In the genomic region with DNA sequence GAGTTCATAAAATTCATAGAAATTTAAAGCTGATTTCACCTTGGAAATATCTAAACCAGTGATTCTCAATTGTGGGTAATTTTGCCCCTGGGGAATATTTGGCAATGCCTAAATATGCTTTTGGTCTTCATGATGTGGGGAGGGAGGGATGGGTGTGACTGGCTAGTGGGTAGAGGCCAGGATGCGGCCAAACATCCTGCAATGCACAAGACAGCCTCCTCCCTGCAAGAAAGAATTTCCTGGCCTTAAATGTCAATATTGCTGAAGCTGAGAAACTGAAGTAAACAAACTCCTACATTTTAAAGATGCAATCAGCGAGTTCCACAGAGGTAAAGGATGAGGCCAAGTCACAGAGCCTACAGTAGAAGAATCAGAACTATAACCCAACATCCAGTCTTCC, we compare ENCODE assay signal across 24 cellular contexts.
"Had no signal": no experiment of that assay in that cellular context is flagged by ENCODE, and none has a peak within 500 bp of the region (broad histone marks: within the 10 kb centered on the region; RNA-seq: fewer than 3 reads in every experiment).

No MANE protein-coding gene starts in this region.

- H3K27ac ChIP-seq: body of pancreas, cardiac muscle cell, hepatocyte, left lung, parathyroid adenoma, upper lobe of right lung had no signal

- H3K9me3 Mint-ChIP-seq: activated CD4-positive, alpha-beta memory T cell treated with anti-CD3 and anti-CD28 coated beads, Interleukin-2, amount 10 ng/mL, durations not matched to agents 7 days and 5 days; activated CD4-positive, alpha-beta T cell treated with anti-CD3 and anti-CD28 coated beads, Interleukin-2, amount 10 ng/mL, durations not matched to agents 24 days and 14 days; activated naive CD4-positive, alpha-beta T cell treated with anti-CD3 and anti-CD28 coated beads, Interleukin-2, amount 10 ng/mL, durations not matched to agents 7 days and 5 days; activated T-cell treated with anti-CD3 and anti-CD28 coated beads, Interleukin-2, amount 50 U/mL, for 72 hours; nephron progenitor cell; T-helper 1 cell treated with Interleukin-12 subunit alpha and Interleukin-12 subunit beta and Interleukin-4 antibody, amounts not matched to agents 30 μg/mL and 1 μg/mL, for 36 hours had no signal

- H2AFZ ChIP-seq: hepatocyte, parathyroid adenoma had no signal

- H3K4me1 Mint-ChIP-seq: activated CD4-positive, alpha-beta memory T cell treated with anti-CD3 and anti-CD28 coated beads, Interleukin-2, amount 10 ng/mL, durations not matched to agents 7 days and 5 days; activated CD4-positive, alpha-beta T cell treated with anti-CD3 and anti-CD28 coated beads, Interleukin-2, amount 10 ng/mL, durations not matched to agents 24 days and 14 days; activated naive CD4-positive, alpha-beta T cell treated with anti-CD3 and anti-CD28 coated beads, Interleukin-2, amount 10 ng/mL, durations not matched to agents 7 days and 5 days; immature natural killer cell had no signal

- H3K27me3 ChIP-seq: body of pancreas, cardiac muscle cell, hepatocyte, left lung, upper lobe of right lung had no signal

- H3K4me2 ChIP-seq: hepatocyte had no signal

- H3K27ac Mint-ChIP-seq: activated CD4-positive, alpha-beta memory T cell treated with anti-CD3 and anti-CD28 coated beads, Interleukin-2, amount 10 ng/mL, durations not matched to agents 7 days and 5 days; activated CD4-positive, alpha-beta T cell treated with anti-CD3 and anti-CD28 coated beads, Interleukin-2, amount 10 ng/mL, durations not matched to agents 24 days and 14 days; activated naive CD4-positive, alpha-beta T cell treated with anti-CD3 and anti-CD28 coated beads, Interleukin-2, amount 10 ng/mL, durations not matched to agents 7 days and 5 days; activated T-cell treated with anti-CD3 and anti-CD28 coated beads, Interleukin-2, amount 50 U/mL, for 72 hours; immature natural killer cell; T-helper 1 cell treated with Interleukin-12 subunit alpha and Interleukin-12 subunit beta and Interleukin-4 antibody, amounts not matched to agents 30 μg/mL and 1 μg/mL, for 36 hours had no signal

- H3K4me1 ChIP-seq: body of pancreas, left lung, parathyroid adenoma, upper lobe of right lung had no signal

- H3K4me3 ChIP-seq: body of pancreas, cardiac muscle cell, hepatocyte, left lung, upper lobe of right lung had no signal

- H3K4me3 Mint-ChIP-seq: activated CD4-positive, alpha-beta memory T cell treated with anti-CD3 and anti-CD28 coated beads, Interleukin-2, amount 10 ng/mL, durations not matched to agents 7 days and 5 days; activated CD4-positive, alpha-beta T cell treated with anti-CD3 and anti-CD28 coated beads, Interleukin-2, amount 10 ng/mL, durations not matched to agents 24 days and 14 days; activated naive CD4-positive, alpha-beta T cell treated with anti-CD3 and anti-CD28 coated beads, Interleukin-2, amount 10 ng/mL, durations not matched to agents 7 days and 5 days; activated T-cell treated with anti-CD3 and anti-CD28 coated beads, Interleukin-2, amount 50 U/mL, for 72 hours; immature natural killer cell; nephron progenitor cell; T-helper 1 cell treated with Interleukin-12 subunit alpha and Interleukin-12 subunit beta and Interleukin-4 antibody, amounts not matched to agents 30 μg/mL and 1 μg/mL, for 36 hours had no signal

- H3K36me3 Mint-ChIP-seq: activated naive CD4-positive, alpha-beta T cell treated with anti-CD3 and anti-CD28 coated beads, Interleukin-2, amount 10 ng/mL, durations not matched to agents 7 days and 5 days; immature natural killer cell had no signal

- H3K36me3 ChIP-seq: cardiac muscle cell, left lung, upper lobe of right lung had no signal

- DNase-seq: activated CD4-positive, alpha-beta memory T cell treated with anti-CD3 and anti-CD28 coated beads, Interleukin-2, amount 10 ng/mL, durations not matched to agents 7 days and 5 days; activated CD4-positive, alpha-beta T cell treated with anti-CD3 and anti-CD28 coated beads, Interleukin-2, amount 10 ng/mL, durations not matched to agents 24 days and 14 days; activated CD4-positive, CD25-positive, alpha-beta regulatory T cell; activated effector memory CD4-positive, alpha-beta T cell treated with Interleukin-2 at 50 U/mL for 16 hours; activated naive CD4-positive, alpha-beta T cell treated with anti-CD3 and anti-CD28 coated beads, Interleukin-2, amount 10 ng/mL, durations not matched to agents 7 days and 5 days; activated T-cell treated with anti-CD3 and anti-CD28 coated beads, Interleukin-2, amount 50 U/mL, for 72 hours; body of pancreas; cortex of kidney; glutamatergic neuron; immature natural killer cell; kidney glomerular epithelial cell; left lung; midbrain; nephron progenitor cell; right cardiac atrium; stimulated activated CD4-positive, alpha-beta T cell treated with anti-CD3 and anti-CD28 coated beads, Interleukin-12 subunit alpha, Interleukin-12 subunit beta, amount 100 ng/mL, for 4 hours; stimulated activated CD4-positive, alpha-beta T cell treated with anti-CD3 and anti-CD28 coated beads, Interleukin-4, amount 100 ng/mL, for 4 hours; stimulated activated naive CD8-positive, alpha-beta T cell treated with anti-CD3 and anti-CD28 coated beads, Interleukin-15, Interleukin-2, amounts not matched to agents 100 U/mL and 50 U/mL, for 24 hours; T1000; upper lobe of right lung had no signal

- H3K79me2 ChIP-seq: hepatocyte, parathyroid adenoma had no signal

- H3K27me3 Mint-ChIP-seq: activated CD4-positive, alpha-beta memory T cell treated with anti-CD3 and anti-CD28 coated beads, Interleukin-2, amount 10 ng/mL, durations not matched to agents 7 days and 5 days; activated CD4-positive, alpha-beta T cell treated with anti-CD3 and anti-CD28 coated beads, Interleukin-2, amount 10 ng/mL, durations not matched to agents 24 days and 14 days; activated naive CD4-positive, alpha-beta T cell treated with anti-CD3 and anti-CD28 coated beads, Interleukin-2, amount 10 ng/mL, durations not matched to agents 7 days and 5 days had no signal

- H3K9me3 ChIP-seq: body of pancreas, left lung, upper lobe of right lung had no signal
